18 cellular contexts compared by ENCODE assay signal in genomic region chr15:43008150-43008549, GRCh38.
A peak's percentile ranks its signal among the peaks of the same experiment; 100 is the strongest.
DNase-seq lines count a peak whose midpoint lies in the region; ATAC-seq, FAIRE-seq and TF ChIP-seq lines count a peak whose summit lies in the region.
"Had no signal": no experiment of that assay in that cellular context is flagged by ENCODE, and none has a peak within 500 bp of the region (broad histone marks: within the 10 kb centered on the region; RNA-seq: fewer than 3 reads in every experiment).

No MANE protein-coding gene starts in this region.

- DNase-seq in right cardiac atrium: no peak
- no peak for DNase-seq in left ventricle myocardium superior
- DNase-seq in K562 (ENCODE audit: extremely low read depth in 1 of 4, low spot score in 3 of 4): no peak
- no peak for DNase-seq in psoas muscle
- DNase-seq in HuH-7 (ENCODE audit: low spot score): no peak
- DNase-seq in activated CD4-positive, alpha-beta T cell treated with anti-CD3 and anti-CD28 coated beads for 1 hour: no peak
- DNase-seq: AML-193; CD4-positive, alpha-beta memory T cell; DMS153; DMS79; GF-D8; H9 had no signal

- no peak overlapping the region for H2AFZ ChIP-seq in K562 (ENCODE audit: low read depth, low read length)

- in situ Hi-C loops in K562 (cut with MboI): no loop called here

- no peak overlapping the region for H3K9ac ChIP-seq in K562 (ENCODE audit: insufficient read depth in 1 of 2, low read depth in 2 of 2, low read length in 2 of 2)

- no peaks in the 10 kb centered on the region for H3K9me1 ChIP-seq in K562 (ENCODE audit: control insufficient read depth, insufficient read depth, low read length)

- no TSS peak for BruUV-seq in K562 (replicated peaks; lab: Mats Ljungman, UMichigan)

- POLR2A ChIA-PET in K562 (lab: Yijun Ruan, JAX): interaction anchor here (0.7 to 1.1 kb wide), 2 partner anchors 10 to 16 kb away, joined by 3 read pairs; no protein-coding TSS in a partner anchor

- H3K79me2 ChIP-seq in K562 (ENCODE audit: control insufficient read depth, insufficient read depth, low read length): no peaks in the 10 kb centered on the region

- peak; percentile 16 to 21 for ATAC-seq in right cardiac atrium
- ATAC-seq in left ventricle myocardium superior: no peak
- no peak for ATAC-seq in K562
- ATAC-seq in psoas muscle: peak in 3 of 4 donors; percentile 25 to 41 (median 37)
- no peak for ATAC-seq in HG03571 (IDR thresholded peaks at IDR 0.05; ENCODE audit: unreplicated experiment)
- ATAC-seq: A549, GM12878 had no signal

- H4K20me1 ChIP-seq in K562 (replicated peaks; ENCODE audit: control insufficient read depth, insufficient read depth, low read length): no peaks in the 10 kb centered on the region

- intact Hi-C loops in right cardiac atrium (cut with DNase I) (no loop called here), left ventricle myocardium superior (cut with micrococcal nuclease) (no loop called here), K562 (cut with micrococcal nuclease) (no loop called here), psoas muscle (cut with DNase I) (no loop called here)

- TF ChIP-seq CTCF in K562 (IDR thresholded peaks at IDR 0.05 in 2 of 3, conservative IDR thresholded peaks at IDR 0.05 in 1 of 3; ENCODE audit: insufficient read depth in 2 of 3, low read depth in 1 of 3, low read length in 3 of 3) (no peak), psoas muscle (IDR thresholded peaks at IDR 0.05) (no peak)

- 98% methylated on average over 14 of the region's 14 CpGs for WGBS in right cardiac atrium
- 91% methylated on average over 14 of the region's 14 CpGs for WGBS in K562 (ENCODE audit: insufficient coverage, low coverage, missing lambda C conversion rate)
- 91 to 94% (median 92%) methylated on average over 14 of the region's 14 CpGs for WGBS in psoas muscle, 3 donors

- TF ChIP-seq POLR2A in K562 (conservative IDR thresholded peaks at IDR 0.05): no peak

- H3K4me3 ChIP-seq in right cardiac atrium (ENCODE audit: low read length) (no peak overlapping the region), K562 (no peak overlapping the region), psoas muscle (no peak overlapping the region)
- H3K4me3 ChIP-seq: A549, GM12878 had no signal

- H3K27me3 ChIP-seq in right cardiac atrium (ENCODE audit: control insufficient read depth, insufficient read depth) (no peaks in the 10 kb centered on the region), K562 (ENCODE audit: control insufficient read depth in 2 of 2, insufficient read depth in 2 of 2, low read length in 2 of 2) (no peaks in the 10 kb centered on the region), psoas muscle (ENCODE audit: insufficient read depth in 3 of 3, low read length in 2 of 3) (no peaks in the 10 kb centered on the region)

- peaks cover 48% of the 10 kb centered on the region; the same call in 1 of the 3 replicates for H3K36me3 ChIP-seq in K562 (ENCODE audit: control insufficient read depth, insufficient read depth, low read length)
- peaks cover 3 to 76% of the 10 kb centered on the region in 2 donors for H3K36me3 ChIP-seq in psoas muscle (ENCODE audit: insufficient read depth in 1 of 2, low read depth in 1 of 2)

- H3K4me1 ChIP-seq in right cardiac atrium (ENCODE audit: control insufficient read depth, insufficient read depth, low read length): no peaks in the 10 kb centered on the region
- H3K4me1 ChIP-seq in K562 (replicated peaks in 1 of 2; ENCODE audit: control insufficient read depth in 2 of 2, insufficient read depth in 2 of 2, low read length in 2 of 2): peaks cover 0 to 4% of the 10 kb centered on the region in 2 experiments; a peak in 2 of 5 replicates
- H3K4me1 ChIP-seq in psoas muscle: peaks cover 29% of the 10 kb centered on the region
- H3K4me1 ChIP-seq: A549 had no signal

- H3K4me2 ChIP-seq in K562 (ENCODE audit: insufficient read depth, low read length): no peak overlapping the region
- H3K4me2 ChIP-seq: A549 had no signal

- H3K9me3 ChIP-seq in right cardiac atrium (ENCODE audit: control insufficient read depth, low read length): no peaks in the 10 kb centered on the region
- no peaks in the 10 kb centered on the region for H3K9me3 ChIP-seq in K562 (replicated peaks; ENCODE audit: control insufficient read depth, insufficient read depth, low read depth, low read length)
- H3K9me3 ChIP-seq in psoas muscle: no peaks in the 10 kb centered on the region
- H3K9me3 ChIP-seq: A549 had no signal

- CTCF ChIA-PET in K562 (lab: Yijun Ruan, JAX; ENCODE audit: low intra/inter-chr PET ratio): no interaction called here

- H3K27ac ChIP-seq in right cardiac atrium (ENCODE audit: low read length) (no peak overlapping the region), K562 (ENCODE audit: extremely low read depth, low read depth, low read length) (no peak overlapping the region), psoas muscle (peak overlapping the region; percentile 7)
- H3K27ac ChIP-seq: 22Rv1, A549 had no signal

- FAIRE-seq in K562 (lab: Jason Lieb, UNC): no peak
- FAIRE-seq: A549, GM12878, GM19239, H1 had no signal

- TF ChIP-seq RAD21 in K562 (CRISPR knock-in tag; conservative IDR thresholded peaks at IDR 0.05 in 1 of 2, IDR thresholded peaks at IDR 0.05 in 1 of 2): no peak

- no peak for TF ChIP-seq EP300 in K562 (IDR thresholded peaks at IDR 0.05; ENCODE audit: low read length)

TF ChIP-seq in K562, 482 proteins besides CTCF, POLR2A, EP300 and RAD21:
- TF ChIP-seq DPF2 (IDR thresholded peaks at IDR 0.05): no peak
- peak; percentile 23; the same call in 1 of the 2 replicates for TF ChIP-seq POLR2G (IDR thresholded peaks at IDR 0.05; ENCODE audit: low read depth, low read length)
- TF ChIP-seq ZNF780A (CRISPR knock-in tag; IDR thresholded peaks at IDR 0.05): no peak
- no peak for TF ChIP-seq HDAC6 (IDR thresholded peaks at IDR 0.05; ENCODE audit: low read depth, low read length)

Comparison
In these comparisons a context has a peak if more than half of its experiments do, and no peak if none do; other contexts are left out.
1. ATAC-seq: peak in right cardiac atrium (2 of 2) and psoas muscle (3 of 4); none in left ventricle myocardium superior (single experiment), K562 (single experiment) and HG03571 (single experiment).